ENCODE assay signal across 1 cellular context in the genomic region with DNA sequence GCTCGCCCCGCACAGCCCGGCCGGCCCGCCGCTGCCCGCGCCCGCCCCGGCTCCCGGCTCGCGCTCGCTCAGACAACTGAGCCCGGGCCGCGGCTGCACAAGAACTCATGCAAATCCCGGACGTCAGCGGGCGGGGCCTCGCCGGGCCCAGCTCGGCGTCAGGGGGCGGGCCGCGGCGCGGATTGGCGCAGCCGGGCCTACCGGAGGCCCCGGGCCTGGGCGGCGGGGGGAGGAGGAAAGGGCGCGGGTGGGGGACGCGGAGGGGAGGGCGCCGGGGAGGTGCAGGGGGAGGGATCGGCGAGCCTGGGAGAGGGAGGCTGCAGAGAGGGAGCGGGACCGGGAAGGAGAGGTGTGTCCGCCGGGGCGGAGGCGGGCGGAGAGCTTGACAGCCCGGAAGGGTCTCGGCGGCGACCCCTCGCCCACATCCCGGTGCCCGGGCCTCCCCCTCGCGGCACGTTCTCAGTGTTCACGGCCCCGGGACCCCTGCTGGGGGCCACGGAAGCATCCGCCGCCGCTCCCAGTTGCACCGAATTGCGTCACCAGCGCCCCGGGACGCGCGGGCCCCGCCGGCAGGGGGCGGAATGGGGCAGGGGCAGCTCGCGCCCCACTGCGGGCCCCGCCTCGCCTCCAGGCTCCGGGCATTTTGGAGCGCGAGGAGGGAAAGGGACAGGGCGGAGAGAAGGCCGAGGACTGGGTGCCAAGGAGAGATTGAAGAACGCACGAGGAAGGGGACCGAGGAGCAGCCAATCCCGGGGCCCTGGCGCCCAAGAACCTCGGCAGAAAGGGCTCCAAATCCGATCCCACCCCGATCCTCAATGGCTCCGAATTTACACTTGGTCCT.
TF ChIP-seq lines count a peak whose summit lies in the region.

A gene (minus strand): TSS at position 78 of the 841 bp plus-strand sequence. CDS start 189 bp downstream, outside the sequence.

TF ChIP-seq in HepG2, 621 proteins besides CTCF, POLR2A, EP300 and RAD21 (continued from another document and continues in another):
- TF ChIP-seq, protein P1, sequence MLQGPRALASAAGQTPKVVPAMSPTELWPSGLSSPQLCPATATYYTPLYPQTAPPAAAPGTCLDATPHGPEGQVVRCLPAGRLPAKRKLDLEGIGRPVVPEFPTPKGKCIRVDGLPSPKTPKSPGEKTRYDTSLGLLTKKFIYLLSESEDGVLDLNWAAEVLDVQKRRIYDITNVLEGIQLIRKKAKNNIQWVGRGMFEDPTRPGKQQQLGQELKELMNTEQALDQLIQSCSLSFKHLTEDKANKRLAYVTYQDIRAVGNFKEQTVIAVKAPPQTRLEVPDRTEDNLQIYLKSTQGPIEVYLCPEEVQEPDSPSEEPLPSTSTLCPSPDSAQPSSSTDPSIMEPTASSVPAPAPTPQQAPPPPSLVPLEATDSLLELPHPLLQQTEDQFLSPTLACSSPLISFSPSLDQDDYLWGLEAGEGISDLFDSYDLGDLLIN (CRISPR knock-in tag; IDR thresholded peaks at IDR 0.05; ENCODE audit: borderline replicate concordance): no peak; the same call in 1 of the 2 replicates
- TF ChIP-seq RBM22 (optimal IDR thresholded peaks at IDR 0.05; ENCODE audit: low read length): no peak
- TF ChIP-seq ZNF619 (CRISPR knock-in tag; IDR thresholded peaks at IDR 0.05): peak; percentile 78
- TF ChIP-seq RFX1 (IDR thresholded peaks at IDR 0.05): no peak
- TF ChIP-seq, protein P2, sequence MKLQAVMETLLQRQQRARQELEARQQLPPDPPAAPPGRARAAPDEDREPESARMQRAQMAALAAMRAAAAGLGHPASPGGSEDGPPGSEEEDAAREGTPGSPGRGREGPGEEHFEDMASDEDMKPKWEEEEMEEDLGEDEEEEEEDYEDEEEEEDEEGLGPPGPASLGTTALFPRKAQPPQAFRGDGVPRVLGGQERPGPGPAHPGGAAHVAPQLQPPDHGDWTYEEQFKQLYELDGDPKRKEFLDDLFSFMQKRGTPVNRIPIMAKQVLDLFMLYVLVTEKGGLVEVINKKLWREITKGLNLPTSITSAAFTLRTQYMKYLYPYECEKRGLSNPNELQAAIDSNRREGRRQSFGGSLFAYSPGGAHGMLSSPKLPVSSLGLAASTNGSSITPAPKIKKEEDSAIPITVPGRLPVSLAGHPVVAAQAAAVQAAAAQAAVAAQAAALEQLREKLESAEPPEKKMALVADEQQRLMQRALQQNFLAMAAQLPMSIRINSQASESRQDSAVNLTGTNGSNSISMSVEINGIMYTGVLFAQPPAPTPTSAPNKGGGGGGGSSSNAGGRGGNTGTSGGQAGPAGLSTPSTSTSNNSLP (IDR thresholded peaks at IDR 0.05; ENCODE audit: low read depth, low read length): no peak
- 0 out of 2 replicates have a peak, but pooled peaks have one; percentile 74 for TF ChIP-seq ZNF224 (CRISPR knock-in tag; IDR thresholded peaks at IDR 0.05)
- no peak; the same call in 1 of the 2 replicates for TF ChIP-seq ARID2 (CRISPR knock-in tag; IDR thresholded peaks at IDR 0.05; ENCODE audit: borderline replicate concordance)
- TF ChIP-seq, protein P3, sequence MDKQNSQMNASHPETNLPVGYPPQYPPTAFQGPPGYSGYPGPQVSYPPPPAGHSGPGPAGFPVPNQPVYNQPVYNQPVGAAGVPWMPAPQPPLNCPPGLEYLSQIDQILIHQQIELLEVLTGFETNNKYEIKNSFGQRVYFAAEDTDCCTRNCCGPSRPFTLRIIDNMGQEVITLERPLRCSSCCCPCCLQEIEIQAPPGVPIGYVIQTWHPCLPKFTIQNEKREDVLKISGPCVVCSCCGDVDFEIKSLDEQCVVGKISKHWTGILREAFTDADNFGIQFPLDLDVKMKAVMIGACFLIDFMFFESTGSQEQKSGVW (CRISPR knock-in tag; IDR thresholded peaks at IDR 0.05; ENCODE audit: borderline replicate concordance): no peak
- TF ChIP-seq PHB2 (IDR thresholded peaks at IDR 0.05; ENCODE audit: partially characterized antibody): no peak
- no peak for TF ChIP-seq STAT5B (CRISPR knock-in tag; IDR thresholded peaks at IDR 0.05)
- TF ChIP-seq DPF2 (CRISPR knock-in tag; IDR thresholded peaks at IDR 0.05; ENCODE audit: borderline replicate concordance, low read depth): peak; percentile 68; the same call in 1 of the 2 replicates
- TF ChIP-seq TMF1 (CRISPR knock-in tag; IDR thresholded peaks at IDR 0.05; ENCODE audit: low read depth): peak; percentile 55; the same call in 1 of the 2 replicates
- peak; percentile 42; the same call in 1 of the 2 replicates for TF ChIP-seq GATAD1 (CRISPR knock-in tag; IDR thresholded peaks at IDR 0.05)
- TF ChIP-seq, protein P4, sequence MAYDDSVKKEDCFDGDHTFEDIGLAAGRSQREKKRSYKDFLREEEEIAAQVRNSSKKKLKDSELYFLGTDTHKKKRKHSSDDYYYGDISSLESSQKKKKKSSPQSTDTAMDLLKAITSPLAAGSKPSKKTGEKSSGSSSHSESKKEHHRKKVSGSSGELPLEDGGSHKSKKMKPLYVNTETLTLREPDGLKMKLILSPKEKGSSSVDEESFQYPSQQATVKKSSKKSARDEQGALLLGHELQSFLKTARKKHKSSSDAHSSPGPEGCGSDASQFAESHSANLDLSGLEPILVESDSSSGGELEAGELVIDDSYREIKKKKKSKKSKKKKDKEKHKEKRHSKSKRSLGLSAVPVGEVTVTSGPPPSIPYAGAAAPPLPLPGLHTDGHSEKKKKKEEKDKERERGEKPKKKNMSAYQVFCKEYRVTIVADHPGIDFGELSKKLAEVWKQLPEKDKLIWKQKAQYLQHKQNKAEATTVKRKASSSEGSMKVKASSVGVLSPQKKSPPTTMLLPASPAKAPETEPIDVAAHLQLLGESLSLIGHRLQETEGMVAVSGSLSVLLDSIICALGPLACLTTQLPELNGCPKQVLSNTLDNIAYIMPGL (CRISPR knock-in tag; IDR thresholded peaks at IDR 0.05; ENCODE audit: borderline replicate concordance in 1 of 2, low read depth in 1 of 2): peak; percentile 94 to 97
- TF ChIP-seq, protein P5, sequence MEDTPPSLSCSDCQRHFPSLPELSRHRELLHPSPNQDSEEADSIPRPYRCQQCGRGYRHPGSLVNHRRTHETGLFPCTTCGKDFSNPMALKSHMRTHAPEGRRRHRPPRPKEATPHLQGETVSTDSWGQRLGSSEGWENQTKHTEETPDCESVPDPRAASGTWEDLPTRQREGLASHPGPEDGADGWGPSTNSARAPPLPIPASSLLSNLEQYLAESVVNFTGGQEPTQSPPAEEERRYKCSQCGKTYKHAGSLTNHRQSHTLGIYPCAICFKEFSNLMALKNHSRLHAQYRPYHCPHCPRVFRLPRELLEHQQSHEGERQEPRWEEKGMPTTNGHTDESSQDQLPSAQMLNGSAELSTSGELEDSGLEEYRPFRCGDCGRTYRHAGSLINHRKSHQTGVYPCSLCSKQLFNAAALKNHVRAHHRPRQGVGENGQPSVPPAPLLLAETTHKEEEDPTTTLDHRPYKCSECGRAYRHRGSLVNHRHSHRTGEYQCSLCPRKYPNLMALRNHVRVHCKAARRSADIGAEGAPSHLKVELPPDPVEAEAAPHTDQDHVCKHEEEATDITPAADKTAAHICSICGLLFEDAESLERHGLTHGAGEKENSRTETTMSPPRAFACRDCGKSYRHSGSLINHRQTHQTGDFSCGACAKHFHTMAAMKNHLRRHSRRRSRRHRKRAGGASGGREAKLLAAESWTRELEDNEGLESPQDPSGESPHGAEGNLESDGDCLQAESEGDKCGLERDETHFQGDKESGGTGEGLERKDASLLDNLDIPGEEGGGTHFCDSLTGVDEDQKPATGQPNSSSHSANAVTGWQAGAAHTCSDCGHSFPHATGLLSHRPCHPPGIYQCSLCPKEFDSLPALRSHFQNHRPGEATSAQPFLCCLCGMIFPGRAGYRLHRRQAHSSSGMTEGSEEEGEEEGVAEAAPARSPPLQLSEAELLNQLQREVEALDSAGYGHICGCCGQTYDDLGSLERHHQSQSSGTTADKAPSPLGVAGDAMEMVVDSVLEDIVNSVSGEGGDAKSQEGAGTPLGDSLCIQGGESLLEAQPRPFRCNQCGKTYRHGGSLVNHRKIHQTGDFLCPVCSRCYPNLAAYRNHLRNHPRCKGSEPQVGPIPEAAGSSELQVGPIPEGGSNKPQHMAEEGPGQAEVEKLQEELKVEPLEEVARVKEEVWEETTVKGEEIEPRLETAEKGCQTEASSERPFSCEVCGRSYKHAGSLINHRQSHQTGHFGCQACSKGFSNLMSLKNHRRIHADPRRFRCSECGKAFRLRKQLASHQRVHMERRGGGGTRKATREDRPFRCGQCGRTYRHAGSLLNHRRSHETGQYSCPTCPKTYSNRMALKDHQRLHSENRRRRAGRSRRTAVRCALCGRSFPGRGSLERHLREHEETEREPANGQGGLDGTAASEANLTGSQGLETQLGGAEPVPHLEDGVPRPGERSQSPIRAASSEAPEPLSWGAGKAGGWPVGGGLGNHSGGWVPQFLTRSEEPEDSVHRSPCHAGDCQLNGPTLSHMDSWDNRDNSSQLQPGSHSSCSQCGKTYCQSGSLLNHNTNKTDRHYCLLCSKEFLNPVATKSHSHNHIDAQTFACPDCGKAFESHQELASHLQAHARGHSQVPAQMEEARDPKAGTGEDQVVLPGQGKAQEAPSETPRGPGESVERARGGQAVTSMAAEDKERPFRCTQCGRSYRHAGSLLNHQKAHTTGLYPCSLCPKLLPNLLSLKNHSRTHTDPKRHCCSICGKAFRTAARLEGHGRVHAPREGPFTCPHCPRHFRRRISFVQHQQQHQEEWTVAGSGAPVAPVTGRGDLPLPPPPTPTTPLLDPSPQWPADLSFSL (CRISPR knock-in tag; IDR thresholded peaks at IDR 0.05): no peak
- TF ChIP-seq RBAK (CRISPR knock-in tag; IDR thresholded peaks at IDR 0.05): no peak
- no peak for TF ChIP-seq ZNF670 (CRISPR knock-in tag; IDR thresholded peaks at IDR 0.05; ENCODE audit: borderline replicate concordance)
- TF ChIP-seq MEIS1 (CRISPR knock-in tag; IDR thresholded peaks at IDR 0.05; ENCODE audit: borderline replicate concordance): no peak
- TF ChIP-seq, protein P6, sequence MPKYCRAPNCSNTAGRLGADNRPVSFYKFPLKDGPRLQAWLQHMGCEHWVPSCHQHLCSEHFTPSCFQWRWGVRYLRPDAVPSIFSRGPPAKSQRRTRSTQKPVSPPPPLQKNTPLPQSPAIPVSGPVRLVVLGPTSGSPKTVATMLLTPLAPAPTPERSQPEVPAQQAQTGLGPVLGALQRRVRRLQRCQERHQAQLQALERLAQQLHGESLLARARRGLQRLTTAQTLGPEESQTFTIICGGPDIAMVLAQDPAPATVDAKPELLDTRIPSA (CRISPR knock-in tag; IDR thresholded peaks at IDR 0.05; ENCODE audit: borderline replicate concordance): no peak
- TF ChIP-seq, protein P7, sequence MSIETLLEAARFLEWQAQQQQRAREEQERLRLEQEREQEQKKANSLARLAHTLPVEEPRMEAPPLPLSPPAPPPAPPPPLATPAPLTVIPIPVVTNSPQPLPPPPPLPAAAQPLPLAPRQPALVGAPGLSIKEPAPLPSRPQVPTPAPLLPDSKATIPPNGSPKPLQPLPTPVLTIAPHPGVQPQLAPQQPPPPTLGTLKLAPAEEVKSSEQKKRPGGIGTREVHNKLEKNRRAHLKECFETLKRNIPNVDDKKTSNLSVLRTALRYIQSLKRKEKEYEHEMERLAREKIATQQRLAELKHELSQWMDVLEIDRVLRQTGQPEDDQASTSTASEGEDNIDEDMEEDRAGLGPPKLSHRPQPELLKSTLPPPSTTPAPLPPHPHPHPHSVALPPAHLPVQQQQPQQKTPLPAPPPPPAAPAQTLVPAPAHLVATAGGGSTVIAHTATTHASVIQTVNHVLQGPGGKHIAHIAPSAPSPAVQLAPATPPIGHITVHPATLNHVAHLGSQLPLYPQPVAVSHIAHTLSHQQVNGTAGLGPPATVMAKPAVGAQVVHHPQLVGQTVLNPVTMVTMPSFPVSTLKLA (IDR thresholded peaks at IDR 0.05): no peak
- peak; percentile 72; the same call in 1 of the 2 replicates for TF ChIP-seq ZNF543 (CRISPR knock-in tag; IDR thresholded peaks at IDR 0.05)
- 0 out of 2 replicates have a peak, but pooled peaks have one; percentile 37 for TF ChIP-seq CHD4 (IDR thresholded peaks at IDR 0.05; ENCODE audit: borderline replicate concordance, low read length)
- TF ChIP-seq ATRX (CRISPR knock-in tag; IDR thresholded peaks at IDR 0.05; ENCODE audit: borderline replicate concordance): no peak
- no peak for TF ChIP-seq ZNF530 (CRISPR knock-in tag; IDR thresholded peaks at IDR 0.05; ENCODE audit: low read depth)
- TF ChIP-seq POLR2AphosphoS2 (IDR thresholded peaks at IDR 0.05; ENCODE audit: low read depth, low read length): no peak
- no peak for TF ChIP-seq FOXK2 (IDR thresholded peaks at IDR 0.05)
- 0 out of 2 replicates have a peak, but pooled peaks have one; percentile 25 for TF ChIP-seq MYNN (CRISPR knock-in tag; IDR thresholded peaks at IDR 0.05; ENCODE audit: low read depth)
- TF ChIP-seq, protein P8, sequence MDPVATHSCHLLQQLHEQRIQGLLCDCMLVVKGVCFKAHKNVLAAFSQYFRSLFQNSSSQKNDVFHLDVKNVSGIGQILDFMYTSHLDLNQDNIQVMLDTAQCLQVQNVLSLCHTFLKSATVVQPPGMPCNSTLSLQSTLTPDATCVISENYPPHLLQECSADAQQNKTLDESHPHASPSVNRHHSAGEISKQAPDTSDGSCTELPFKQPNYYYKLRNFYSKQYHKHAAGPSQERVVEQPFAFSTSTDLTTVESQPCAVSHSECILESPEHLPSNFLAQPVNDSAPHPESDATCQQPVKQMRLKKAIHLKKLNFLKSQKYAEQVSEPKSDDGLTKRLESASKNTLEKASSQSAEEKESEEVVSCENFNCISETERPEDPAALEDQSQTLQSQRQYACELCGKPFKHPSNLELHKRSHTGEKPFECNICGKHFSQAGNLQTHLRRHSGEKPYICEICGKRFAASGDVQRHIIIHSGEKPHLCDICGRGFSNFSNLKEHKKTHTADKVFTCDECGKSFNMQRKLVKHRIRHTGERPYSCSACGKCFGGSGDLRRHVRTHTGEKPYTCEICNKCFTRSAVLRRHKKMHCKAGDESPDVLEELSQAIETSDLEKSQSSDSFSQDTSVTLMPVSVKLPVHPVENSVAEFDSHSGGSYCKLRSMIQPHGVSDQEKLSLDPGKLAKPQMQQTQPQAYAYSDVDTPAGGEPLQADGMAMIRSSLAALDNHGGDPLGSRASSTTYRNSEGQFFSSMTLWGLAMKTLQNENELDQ (CRISPR knock-in tag; IDR thresholded peaks at IDR 0.05; ENCODE audit: borderline replicate concordance): no peak
- TF ChIP-seq ZNF101 (CRISPR knock-in tag; IDR thresholded peaks at IDR 0.05; ENCODE audit: borderline replicate concordance, low read depth): no peak
- TF ChIP-seq NFATC3 (CRISPR knock-in tag; IDR thresholded peaks at IDR 0.05): no peak
- peak; percentile 81; the same call in 1 of the 2 replicates for TF ChIP-seq ZNF329 (CRISPR knock-in tag; IDR thresholded peaks at IDR 0.05; ENCODE audit: low read depth)
- no peak for TF ChIP-seq ZNF496 (CRISPR knock-in tag; IDR thresholded peaks at IDR 0.05; ENCODE audit: insufficient replicate concordance)
